10 cellular contexts compared by ENCODE assay signal in the genomic region with DNA sequence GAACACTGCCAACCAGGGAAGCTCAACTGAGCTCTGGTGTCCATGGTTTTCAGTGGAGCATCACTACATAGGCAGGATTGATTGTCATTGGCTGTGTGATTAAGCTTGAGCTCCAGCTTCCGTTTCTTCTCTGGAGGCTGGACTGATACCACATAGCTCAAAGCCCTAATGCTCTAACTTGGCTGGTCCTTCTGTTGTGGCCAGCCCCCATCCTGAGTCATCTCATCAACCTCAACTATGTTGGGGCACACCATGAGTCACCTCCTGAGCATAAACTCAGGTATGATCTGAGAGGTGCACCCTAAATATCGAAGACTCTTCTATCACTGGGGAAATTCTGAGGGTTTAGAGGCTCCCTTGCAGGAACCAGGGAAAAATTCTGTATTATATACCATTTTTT.
DNase-seq lines count a peak whose midpoint lies in the region; ATAC-seq and TF ChIP-seq lines count a peak whose summit lies in the region.
"Had no signal": no experiment of that assay in that cellular context is flagged by ENCODE, and none has a peak within 500 bp of the region (broad histone marks: within the 10 kb centered on the region; RNA-seq: fewer than 3 reads in every experiment).

No MANE protein-coding gene starts in this region.

- peak; percentile 70 for ATAC-seq in GM21786 (IDR thresholded peaks at IDR 0.05; ENCODE audit: unreplicated experiment)

- no peak overlapping the region for H3K27ac Mint-ChIP-seq in Caco-2 (ENCODE audit: unreplicated experiment)

- H3K36me3 Mint-ChIP-seq in Caco-2 (ENCODE audit: insufficient read depth, unreplicated experiment), result no peaks in the 10 kb centered on the region

- no TSS peak for BruUV-seq in Caco-2 (replicated peaks; lab: Mats Ljungman, UMichigan)

- CTCF ChIA-PET in Caco-2 (lab: Charles Lee), result no interaction called here

- no peaks in the 10 kb centered on the region for H3K4me1 ChIP-seq in Caco-2
- H3K4me1 ChIP-seq: left ventricle myocardium inferior had no signal

- peaks cover 21% of the 10 kb centered on the region for H3K27me3 Mint-ChIP-seq in Caco-2 (ENCODE audit: insufficient read depth, unreplicated experiment)

- no peaks in the 10 kb centered on the region for H3K36me3 ChIP-seq in Caco-2 (ENCODE audit: control insufficient read depth, insufficient read depth, low read length)
- H3K36me3 ChIP-seq: left ventricle myocardium inferior had no signal

- H3K9me3 ChIP-seq in Caco-2, result no peaks in the 10 kb centered on the region

- DNase-seq in GM12864 (ENCODE audit: low read depth), result peak; percentile 12
- DNase-seq in MV-4-11 (lab: John Stamatoyannopoulos, UW), result peak; percentile 89
- DNase-seq in fibroblast of mammary gland (ENCODE audit: low read depth), result peak; percentile 70
- DNase-seq in Caco-2, result no peak
- no peak for DNase-seq in GM19238 (ENCODE audit: insufficient read length, low spot score)
- no peak for DNase-seq in NCI-H2029 (lab: John Stamatoyannopoulos, UW)
- no peak for DNase-seq in effector CD4-positive, alpha-beta T cell
- DNase-seq: cerebellar nuclear complex, left ventricle myocardium inferior had no signal

- H3K4me1 Mint-ChIP-seq in Caco-2 (ENCODE audit: low read depth, unreplicated experiment), result no peaks in the 10 kb centered on the region

- POLR2A ChIA-PET in Caco-2 (lab: Charles Lee), result no interaction called here

- H3K9me3 Mint-ChIP-seq in Caco-2 (ENCODE audit: unreplicated experiment), result no peaks in the 10 kb centered on the region

- H3K27me3 ChIP-seq in Caco-2 (replicated peaks; ENCODE audit: control insufficient read depth, insufficient read depth, low read length), result peaks cover 2% of the 10 kb centered on the region

- intact Hi-C loops in Caco-2 (cut with micrococcal nuclease; ENCODE audit: unreplicated experiment), result no loop called here

- no peak overlapping the region for H3K4me3 Mint-ChIP-seq in Caco-2 (ENCODE audit: unreplicated experiment)

- H3K4me3 ChIP-seq in GM12864 (ENCODE audit: low read depth, low read length), result no peak overlapping the region
- no peak overlapping the region for H3K4me3 ChIP-seq in fibroblast of mammary gland (ENCODE audit: control insufficient read depth, low read depth, low read length)
- H3K4me3 ChIP-seq in Caco-2 (ENCODE audit: low read depth, low read length), result no peak overlapping the region
- H3K4me3 ChIP-seq: left ventricle myocardium inferior had no signal

- TF ChIP-seq CTCF in GM12864 (IDR thresholded peaks at IDR 0.05; ENCODE audit: low read depth, low read length, missing control alignments), result no peak
- no peak for TF ChIP-seq CTCF in fibroblast of mammary gland (conservative IDR thresholded peaks at IDR 0.05; ENCODE audit: control insufficient read depth, insufficient read depth, low read depth, low read length)
- TF ChIP-seq CTCF in Caco-2 (IDR thresholded peaks at IDR 0.05; ENCODE audit: insufficient read depth in 1 of 2, low read depth in 1 of 2, low read length in 1 of 2, severe bottlenecking in 1 of 2, unreplicated experiment in 1 of 2), result no peak

Comparison
In these comparisons a context has a peak if more than half of its experiments do, and no peak if none do; other contexts are left out.
1. DNase-seq: peak in GM12864 (single experiment), MV-4-11 (single experiment) and fibroblast of mammary gland (single experiment); none in Caco-2 (0 of 2), GM19238 (single experiment), NCI-H2029 (single experiment) and effector CD4-positive, alpha-beta T cell (single experiment).